In genomic region chr10:92593553-92594046, GRCh38 we compare ENCODE assay signal across 8 cellular contexts. TPM values are rescaled to one million over a fixed set of nuclear protein-coding genes. Genes with fewer than 3 reads are reported as not detected.
A peak's percentile ranks its signal among the peaks of the same experiment; 100 is the strongest.
DNase-seq lines count a peak whose midpoint lies in the region; TF ChIP-seq lines count a peak whose summit lies in the region.

No MANE protein-coding gene starts in this region.

- peaks cover 56% of the 10 kb centered on the region for H3K79me2 ChIP-seq in OCI-LY7 (ENCODE audit: insufficient read depth, low read depth, low read length)

- POLR2A ChIA-PET in OCI-LY7 (lab: Charles Lee) = no interaction called here

- no peaks in the 10 kb centered on the region for H3K9me3 Mint-ChIP-seq in progenitor cell of endocrine pancreas (ENCODE audit: low read depth)

- H3K9me2 ChIP-seq in OCI-LY7 (ENCODE audit: insufficient read depth, low read length) = no peaks in the 10 kb centered on the region

- TF ChIP-seq CTCF in GM12865 (IDR thresholded peaks at IDR 0.05; ENCODE audit: insufficient read depth, low read depth, low read length, missing control alignments) (no peak), OCI-LY7 (conservative IDR thresholded peaks at IDR 0.05; ENCODE audit: low read length) (no peak), progenitor cell of endocrine pancreas (IDR thresholded peaks at IDR 0.05; ENCODE audit: unreplicated experiment) (no peak)

- no TSS peak for BruUV-seq in OCI-LY7 (replicated peaks; lab: Mats Ljungman, UMichigan)

- TF ChIP-seq POLR2A in erythroblast (IDR thresholded peaks at IDR 0.05; ENCODE audit: low read length) = no peak

- H3K4me3 Mint-ChIP-seq in progenitor cell of endocrine pancreas (ENCODE audit: low read depth) = peak overlapping the region; percentile 85

- peaks cover 28% of the 10 kb centered on the region; the same call in 1 of the 2 replicates for H4K20me1 ChIP-seq in OCI-LY7 (ENCODE audit: insufficient read depth, low read length)

- H3K36me3 Mint-ChIP-seq in progenitor cell of endocrine pancreas (ENCODE audit: insufficient read depth) = peaks cover 3% of the 10 kb centered on the region

- H3K4me1 ChIP-seq in OCI-LY7 (ENCODE audit: insufficient read depth, low read length, poor library complexity, severe bottlenecking) = peaks cover 44% of the 10 kb centered on the region

- peaks cover 27% of the 10 kb centered on the region for H3K4me1 Mint-ChIP-seq in progenitor cell of endocrine pancreas (ENCODE audit: low read depth)

- peak overlapping the region; percentile 67 for H3K4me2 ChIP-seq in OCI-LY7 (ENCODE audit: low read length)

- H3K36me3 ChIP-seq in OCI-LY7 (ENCODE audit: insufficient read depth, low read length) = peaks cover 48% of the 10 kb centered on the region

- peak overlapping the region; percentile 93; the same call in 1 of the 2 replicates for H2AFZ ChIP-seq in OCI-LY7 (ENCODE audit: low read length)

- DNase-seq in GM12865 (ENCODE audit: low read depth) (no peak), OCI-LY7 (ENCODE audit: low spot score) (peak; percentile 20), erythroblast (lab: John Stamatoyannopoulos, UW) (peak; percentile 48 to 67), progenitor cell of endocrine pancreas (ENCODE audit: low spot score, unreplicated experiment) (no peak), Ammon's horn (ENCODE audit: low spot score) (no peak), NCI-H2029 (lab: John Stamatoyannopoulos, UW) (no peak)
- no peak for DNase-seq in stimulated activated CD4-positive, alpha-beta T cell treated with anti-CD3 and anti-CD28 coated beads, Interleukin-1b, Interleukin-23, amount 100 ng/mL, for 48 hours
- DNase-seq in activated CD8-positive, alpha-beta memory T cell treated with anti-CD3 and anti-CD28 coated beads, Interleukin-2, amount 50 U/mL, for 4 hours = no peak

- H3K4me3 ChIP-seq in GM12865 (ENCODE audit: low read depth, low read length) = peak overlapping the region; percentile 94
- H3K4me3 ChIP-seq in OCI-LY7 (ENCODE audit: low read depth, low read length, poor library complexity, severe bottlenecking) = peak overlapping the region; percentile 96

- H3K27ac ChIP-seq in OCI-LY7 (ENCODE audit: low read depth, low read length, poor library complexity, severe bottlenecking) = peak overlapping the region; percentile 93

- CTCF ChIA-PET in OCI-LY7 (lab: Charles Lee; ENCODE audit: unreplicated experiment) = no interaction called here

- peak overlapping the region; percentile 99 for H3K27ac Mint-ChIP-seq in progenitor cell of endocrine pancreas

- H3K9me3 ChIP-seq in OCI-LY7 (ENCODE audit: low read length) = peaks cover 6% of the 10 kb centered on the region; the same call in 1 of the 2 replicates

- intact Hi-C loops in OCI-LY7 (cut with micrococcal nuclease; ENCODE audit: unreplicated experiment) = loop anchor here (1.0 to 2.0 kb wide), 2 partner anchors 163 to 255 kb away; partner anchors contain the start of gene EXOC6

- no peaks in the 10 kb centered on the region for H3K27me3 Mint-ChIP-seq in progenitor cell of endocrine pancreas

RNA-seq across cellular contexts. Expression of gene KIF11, which starts 0.7 kb away (rescaled TPM):
- total RNA-seq in OCI-LY7 (2014; rRNA removed; shearing (Covaris generic)) = 71.8 and 72.7 TPM in 2 replicates
- total RNA-seq in OCI-LY7 (2022) (103 and 113 TPM in 2 replicates), progenitor cell of endocrine pancreas (25.6 and 25.9 TPM in 2 replicates)

RNA-seq across cellular contexts. Expression of gene IDE, which starts 19.7 kb away (rescaled TPM):
- total RNA-seq in OCI-LY7 (2014; rRNA removed; shearing (Covaris generic)) = 14.2 and 14.3 TPM in 2 replicates
- total RNA-seq in OCI-LY7 (2022) (38.7 and 42.4 TPM in 2 replicates), progenitor cell of endocrine pancreas (60.1 TPM in 2 replicates)

Comparison
In these comparisons a context has a peak if more than half of its experiments do, and no peak if none do; other contexts are left out.
1. DNase-seq: peak in OCI-LY7 (single experiment) and erythroblast (2 of 2); none in GM12865 (single experiment), progenitor cell of endocrine pancreas (single experiment), Ammon's horn (single experiment), NCI-H2029 (single experiment), stimulated activated CD4-positive, alpha-beta T cell treated with anti-CD3 and anti-CD28 coated beads, Interleukin-1b, Interleukin-23, amount 100 ng/mL, for 48 hours (single experiment) and activated CD8-positive, alpha-beta memory T cell treated with anti-CD3 and anti-CD28 coated beads, Interleukin-2, amount 50 U/mL, for 4 hours (single experiment).